1 cellular context compared by ENCODE assay signal in the genomic region with DNA sequence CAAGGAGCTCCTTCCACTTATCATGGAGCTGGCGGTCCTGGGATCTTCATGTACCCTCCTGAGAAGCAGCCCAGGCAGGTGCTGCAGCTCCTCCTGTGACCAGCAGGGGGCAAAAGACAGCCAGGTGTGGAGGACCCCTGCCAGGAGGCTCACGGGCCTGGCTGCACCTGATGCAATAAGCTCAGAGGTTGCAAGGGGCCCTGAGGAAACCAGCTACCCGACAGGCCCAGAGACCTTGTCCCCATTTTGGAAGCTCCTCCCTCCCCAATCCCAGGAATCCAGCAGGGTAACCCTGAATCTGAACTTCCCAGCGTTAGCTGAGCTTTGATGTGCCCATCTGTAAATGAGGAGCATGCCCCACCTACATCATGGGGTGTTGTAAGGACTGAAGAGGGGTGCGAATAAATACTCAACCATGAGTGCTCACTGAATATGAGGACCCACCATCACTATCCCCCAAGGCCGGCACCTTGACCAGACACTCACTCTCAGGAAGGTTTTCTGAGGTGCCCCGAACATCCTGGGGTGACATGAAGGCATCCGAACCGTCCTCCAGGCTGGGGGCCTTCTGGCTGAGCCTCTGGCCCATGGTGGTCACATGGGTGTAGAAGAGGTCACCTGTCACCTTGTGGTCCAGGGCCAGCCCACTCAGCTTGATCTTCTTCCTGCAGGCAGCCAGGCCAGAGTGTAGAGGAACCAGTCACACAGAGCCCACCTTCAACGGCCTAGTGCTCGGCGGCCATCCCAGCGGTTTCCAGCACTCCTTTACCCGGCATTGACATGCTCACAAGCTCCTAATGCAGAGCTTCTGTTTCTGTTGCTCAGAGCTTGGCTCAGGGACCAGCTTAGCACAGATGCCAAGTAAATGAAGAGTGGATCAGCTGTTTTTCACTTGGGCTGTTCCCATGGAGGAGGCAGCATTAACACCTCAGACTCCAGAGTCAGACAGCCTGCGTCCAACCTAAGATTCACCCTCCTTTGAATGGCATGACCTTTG.
A peak's percentile ranks its signal among the peaks of the same experiment; 100 is the strongest.
TF ChIP-seq lines count a peak whose summit lies in the region.

No MANE protein-coding gene starts in this region.

TF ChIP-seq in K562, 482 proteins besides CTCF, POLR2A, EP300 and RAD21 (continues in another document):
- no peak for TF ChIP-seq ZNF696 (CRISPR knock-in tag; conservative IDR thresholded peaks at IDR 0.05)
- TF ChIP-seq, protein P1, sequence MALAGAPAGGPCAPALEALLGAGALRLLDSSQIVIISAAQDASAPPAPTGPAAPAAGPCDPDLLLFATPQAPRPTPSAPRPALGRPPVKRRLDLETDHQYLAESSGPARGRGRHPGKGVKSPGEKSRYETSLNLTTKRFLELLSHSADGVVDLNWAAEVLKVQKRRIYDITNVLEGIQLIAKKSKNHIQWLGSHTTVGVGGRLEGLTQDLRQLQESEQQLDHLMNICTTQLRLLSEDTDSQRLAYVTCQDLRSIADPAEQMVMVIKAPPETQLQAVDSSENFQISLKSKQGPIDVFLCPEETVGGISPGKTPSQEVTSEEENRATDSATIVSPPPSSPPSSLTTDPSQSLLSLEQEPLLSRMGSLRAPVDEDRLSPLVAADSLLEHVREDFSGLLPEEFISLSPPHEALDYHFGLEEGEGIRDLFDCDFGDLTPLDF (CRISPR knock-in tag; IDR thresholded peaks at IDR 0.05) = no peak
- no peak for TF ChIP-seq RFX1 (IDR thresholded peaks at IDR 0.05)
- TF ChIP-seq ZNF764 (CRISPR knock-in tag; IDR thresholded peaks at IDR 0.05; ENCODE audit: low read depth) = no peak
- peak; percentile 92 for TF ChIP-seq ZEB2 (IDR thresholded peaks at IDR 0.05)
- TF ChIP-seq, protein P2, sequence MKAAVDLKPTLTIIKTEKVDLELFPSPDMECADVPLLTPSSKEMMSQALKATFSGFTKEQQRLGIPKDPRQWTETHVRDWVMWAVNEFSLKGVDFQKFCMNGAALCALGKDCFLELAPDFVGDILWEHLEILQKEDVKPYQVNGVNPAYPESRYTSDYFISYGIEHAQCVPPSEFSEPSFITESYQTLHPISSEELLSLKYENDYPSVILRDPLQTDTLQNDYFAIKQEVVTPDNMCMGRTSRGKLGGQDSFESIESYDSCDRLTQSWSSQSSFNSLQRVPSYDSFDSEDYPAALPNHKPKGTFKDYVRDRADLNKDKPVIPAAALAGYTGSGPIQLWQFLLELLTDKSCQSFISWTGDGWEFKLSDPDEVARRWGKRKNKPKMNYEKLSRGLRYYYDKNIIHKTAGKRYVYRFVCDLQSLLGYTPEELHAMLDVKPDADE (conservative IDR thresholded peaks at IDR 0.05; ENCODE audit: control insufficient read depth, low read depth, low read length) = no peak
- 0 out of 2 replicates have a peak, but pooled peaks have one; percentile 36 for TF ChIP-seq TCFL5 (CRISPR knock-in tag; conservative IDR thresholded peaks at IDR 0.05)
- TF ChIP-seq HMG20B (CRISPR knock-in tag; IDR thresholded peaks at IDR 0.05) = no peak
- TF ChIP-seq ZNF707 (CRISPR knock-in tag; conservative IDR thresholded peaks at IDR 0.05) = peak; percentile 29; the same call in 1 of the 2 replicates
- 0 out of 2 replicates have a peak, but pooled peaks have one; percentile 38 for TF ChIP-seq TOE1 (IDR thresholded peaks at IDR 0.05; ENCODE audit: borderline replicate concordance)
- no peak for TF ChIP-seq TOE1 (CRISPR knock-in tag; IDR thresholded peaks at IDR 0.05; ENCODE audit: borderline replicate concordance, low read depth)
- TF ChIP-seq MTA2 (IDR thresholded peaks at IDR 0.05; ENCODE audit: low read depth) = no peak
- TF ChIP-seq ZFP30 (CRISPR knock-in tag; IDR thresholded peaks at IDR 0.05; ENCODE audit: borderline replicate concordance) = no peak
- 0 out of 2 replicates have a peak, but pooled peaks have one; percentile 33 for TF ChIP-seq RUNX1 (IDR thresholded peaks at IDR 0.05; ENCODE audit: low read depth)
- no peak for TF ChIP-seq ZKSCAN8 (CRISPR knock-in tag; IDR thresholded peaks at IDR 0.05)
- TF ChIP-seq, protein P3, sequence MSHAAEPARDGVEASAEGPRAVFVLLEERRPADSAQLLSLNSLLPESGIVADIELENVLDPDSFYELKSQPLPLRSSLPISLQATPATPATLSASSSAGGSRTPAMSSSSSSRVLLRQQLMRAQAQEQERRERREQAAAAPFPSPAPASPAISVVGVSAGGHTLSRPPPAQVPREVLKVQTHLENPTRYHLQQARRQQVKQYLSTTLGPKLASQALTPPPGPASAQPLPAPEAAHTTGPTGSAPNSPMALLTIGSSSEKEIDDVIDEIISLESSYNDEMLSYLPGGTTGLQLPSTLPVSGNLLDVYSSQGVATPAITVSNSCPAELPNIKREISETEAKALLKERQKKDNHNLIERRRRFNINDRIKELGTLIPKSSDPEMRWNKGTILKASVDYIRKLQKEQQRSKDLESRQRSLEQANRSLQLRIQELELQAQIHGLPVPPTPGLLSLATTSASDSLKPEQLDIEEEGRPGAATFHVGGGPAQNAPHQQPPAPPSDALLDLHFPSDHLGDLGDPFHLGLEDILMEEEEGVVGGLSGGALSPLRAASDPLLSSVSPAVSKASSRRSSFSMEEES (CRISPR knock-in tag; IDR thresholded peaks at IDR 0.05) = no peak
- TF ChIP-seq, protein P4, sequence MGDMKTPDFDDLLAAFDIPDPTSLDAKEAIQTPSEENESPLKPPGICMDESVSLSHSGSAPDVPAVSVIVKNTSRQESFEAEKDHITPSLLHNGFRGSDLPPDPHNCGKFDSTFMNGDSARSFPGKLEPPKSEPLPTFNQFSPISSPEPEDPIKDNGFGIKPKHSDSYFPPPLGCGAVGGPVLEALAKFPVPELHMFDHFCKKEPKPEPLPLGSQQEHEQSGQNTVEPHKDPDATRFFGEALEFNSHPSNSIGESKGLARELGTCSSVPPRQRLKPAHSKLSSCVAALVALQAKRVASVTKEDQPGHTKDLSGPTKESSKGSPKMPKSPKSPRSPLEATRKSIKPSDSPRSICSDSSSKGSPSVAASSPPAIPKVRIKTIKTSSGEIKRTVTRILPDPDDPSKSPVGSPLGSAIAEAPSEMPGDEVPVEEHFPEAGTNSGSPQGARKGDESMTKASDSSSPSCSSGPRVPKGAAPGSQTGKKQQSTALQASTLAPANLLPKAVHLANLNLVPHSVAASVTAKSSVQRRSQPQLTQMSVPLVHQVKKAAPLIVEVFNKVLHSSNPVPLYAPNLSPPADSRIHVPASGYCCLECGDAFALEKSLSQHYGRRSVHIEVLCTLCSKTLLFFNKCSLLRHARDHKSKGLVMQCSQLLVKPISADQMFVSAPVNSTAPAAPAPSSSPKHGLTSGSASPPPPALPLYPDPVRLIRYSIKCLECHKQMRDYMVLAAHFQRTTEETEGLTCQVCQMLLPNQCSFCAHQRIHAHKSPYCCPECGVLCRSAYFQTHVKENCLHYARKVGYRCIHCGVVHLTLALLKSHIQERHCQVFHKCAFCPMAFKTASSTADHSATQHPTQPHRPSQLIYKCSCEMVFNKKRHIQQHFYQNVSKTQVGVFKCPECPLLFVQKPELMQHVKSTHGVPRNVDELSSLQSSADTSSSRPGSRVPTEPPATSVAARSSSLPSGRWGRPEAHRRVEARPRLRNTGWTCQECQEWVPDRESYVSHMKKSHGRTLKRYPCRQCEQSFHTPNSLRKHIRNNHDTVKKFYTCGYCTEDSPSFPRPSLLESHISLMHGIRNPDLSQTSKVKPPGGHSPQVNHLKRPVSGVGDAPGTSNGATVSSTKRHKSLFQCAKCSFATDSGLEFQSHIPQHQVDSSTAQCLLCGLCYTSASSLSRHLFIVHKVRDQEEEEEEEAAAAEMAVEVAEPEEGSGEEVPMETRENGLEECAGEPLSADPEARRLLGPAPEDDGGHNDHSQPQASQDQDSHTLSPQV (IDR thresholded peaks at IDR 0.05) = peak; percentile 96
- TF ChIP-seq DMBX1 (CRISPR knock-in tag; IDR thresholded peaks at IDR 0.05; ENCODE audit: borderline replicate concordance) = peak; percentile 96
- no peak for TF ChIP-seq ZC3H11A (IDR thresholded peaks at IDR 0.05; ENCODE audit: low read depth, low read length)
- no peak for TF ChIP-seq GABPB1 (CRISPR knock-in tag; IDR thresholded peaks at IDR 0.05)
- 0 out of 4 replicates have a peak, but pooled peaks of 1 of the 2 experiments have one; percentile 15 for TF ChIP-seq TEAD1 (CRISPR knock-in tag; IDR thresholded peaks at IDR 0.05)
- no peak for TF ChIP-seq PHTF2 (CRISPR knock-in tag; IDR thresholded peaks at IDR 0.05)
- TF ChIP-seq, protein P5, sequence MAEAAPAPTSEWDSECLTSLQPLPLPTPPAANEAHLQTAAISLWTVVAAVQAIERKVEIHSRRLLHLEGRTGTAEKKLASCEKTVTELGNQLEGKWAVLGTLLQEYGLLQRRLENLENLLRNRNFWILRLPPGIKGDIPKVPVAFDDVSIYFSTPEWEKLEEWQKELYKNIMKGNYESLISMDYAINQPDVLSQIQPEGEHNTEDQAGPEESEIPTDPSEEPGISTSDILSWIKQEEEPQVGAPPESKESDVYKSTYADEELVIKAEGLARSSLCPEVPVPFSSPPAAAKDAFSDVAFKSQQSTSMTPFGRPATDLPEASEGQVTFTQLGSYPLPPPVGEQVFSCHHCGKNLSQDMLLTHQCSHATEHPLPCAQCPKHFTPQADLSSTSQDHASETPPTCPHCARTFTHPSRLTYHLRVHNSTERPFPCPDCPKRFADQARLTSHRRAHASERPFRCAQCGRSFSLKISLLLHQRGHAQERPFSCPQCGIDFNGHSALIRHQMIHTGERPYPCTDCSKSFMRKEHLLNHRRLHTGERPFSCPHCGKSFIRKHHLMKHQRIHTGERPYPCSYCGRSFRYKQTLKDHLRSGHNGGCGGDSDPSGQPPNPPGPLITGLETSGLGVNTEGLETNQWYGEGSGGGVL (CRISPR knock-in tag; IDR thresholded peaks at IDR 0.05) = 0 out of 2 replicates have a peak, but pooled peaks have one; percentile 5
- TF ChIP-seq HDAC1 (IDR thresholded peaks at IDR 0.05) = no peak
- TF ChIP-seq, protein P6, sequence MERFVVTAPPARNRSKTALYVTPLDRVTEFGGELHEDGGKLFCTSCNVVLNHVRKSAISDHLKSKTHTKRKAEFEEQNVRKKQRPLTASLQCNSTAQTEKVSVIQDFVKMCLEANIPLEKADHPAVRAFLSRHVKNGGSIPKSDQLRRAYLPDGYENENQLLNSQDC (CRISPR knock-in tag; IDR thresholded peaks at IDR 0.05) = no peak
- no peak for TF ChIP-seq SAFB2 (IDR thresholded peaks at IDR 0.05; ENCODE audit: borderline replicate concordance, low read depth, low read length, severe bottlenecking)
- TF ChIP-seq ZNF143 (CRISPR knock-in tag; IDR thresholded peaks at IDR 0.05) = 0 out of 2 replicates have a peak, but pooled peaks have one; percentile 30
- TF ChIP-seq, protein P7, sequence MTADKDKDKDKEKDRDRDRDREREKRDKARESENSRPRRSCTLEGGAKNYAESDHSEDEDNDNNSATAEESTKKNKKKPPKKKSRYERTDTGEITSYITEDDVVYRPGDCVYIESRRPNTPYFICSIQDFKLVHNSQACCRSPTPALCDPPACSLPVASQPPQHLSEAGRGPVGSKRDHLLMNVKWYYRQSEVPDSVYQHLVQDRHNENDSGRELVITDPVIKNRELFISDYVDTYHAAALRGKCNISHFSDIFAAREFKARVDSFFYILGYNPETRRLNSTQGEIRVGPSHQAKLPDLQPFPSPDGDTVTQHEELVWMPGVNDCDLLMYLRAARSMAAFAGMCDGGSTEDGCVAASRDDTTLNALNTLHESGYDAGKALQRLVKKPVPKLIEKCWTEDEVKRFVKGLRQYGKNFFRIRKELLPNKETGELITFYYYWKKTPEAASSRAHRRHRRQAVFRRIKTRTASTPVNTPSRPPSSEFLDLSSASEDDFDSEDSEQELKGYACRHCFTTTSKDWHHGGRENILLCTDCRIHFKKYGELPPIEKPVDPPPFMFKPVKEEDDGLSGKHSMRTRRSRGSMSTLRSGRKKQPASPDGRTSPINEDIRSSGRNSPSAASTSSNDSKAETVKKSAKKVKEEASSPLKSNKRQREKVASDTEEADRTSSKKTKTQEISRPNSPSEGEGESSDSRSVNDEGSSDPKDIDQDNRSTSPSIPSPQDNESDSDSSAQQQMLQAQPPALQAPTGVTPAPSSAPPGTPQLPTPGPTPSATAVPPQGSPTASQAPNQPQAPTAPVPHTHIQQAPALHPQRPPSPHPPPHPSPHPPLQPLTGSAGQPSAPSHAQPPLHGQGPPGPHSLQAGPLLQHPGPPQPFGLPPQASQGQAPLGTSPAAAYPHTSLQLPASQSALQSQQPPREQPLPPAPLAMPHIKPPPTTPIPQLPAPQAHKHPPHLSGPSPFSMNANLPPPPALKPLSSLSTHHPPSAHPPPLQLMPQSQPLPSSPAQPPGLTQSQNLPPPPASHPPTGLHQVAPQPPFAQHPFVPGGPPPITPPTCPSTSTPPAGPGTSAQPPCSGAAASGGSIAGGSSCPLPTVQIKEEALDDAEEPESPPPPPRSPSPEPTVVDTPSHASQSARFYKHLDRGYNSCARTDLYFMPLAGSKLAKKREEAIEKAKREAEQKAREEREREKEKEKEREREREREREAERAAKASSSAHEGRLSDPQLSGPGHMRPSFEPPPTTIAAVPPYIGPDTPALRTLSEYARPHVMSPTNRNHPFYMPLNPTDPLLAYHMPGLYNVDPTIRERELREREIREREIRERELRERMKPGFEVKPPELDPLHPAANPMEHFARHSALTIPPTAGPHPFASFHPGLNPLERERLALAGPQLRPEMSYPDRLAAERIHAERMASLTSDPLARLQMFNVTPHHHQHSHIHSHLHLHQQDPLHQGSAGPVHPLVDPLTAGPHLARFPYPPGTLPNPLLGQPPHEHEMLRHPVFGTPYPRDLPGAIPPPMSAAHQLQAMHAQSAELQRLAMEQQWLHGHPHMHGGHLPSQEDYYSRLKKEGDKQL (CRISPR knock-in tag; IDR thresholded peaks at IDR 0.05; ENCODE audit: borderline replicate concordance) = no peak
- TF ChIP-seq MYBL2 (IDR thresholded peaks at IDR 0.05; ENCODE audit: low read depth) = no peak
- no peak for TF ChIP-seq MYBL2 (CRISPR knock-in tag; IDR thresholded peaks at IDR 0.05; ENCODE audit: borderline replicate concordance)
- no peak for TF ChIP-seq NCOA4 (IDR thresholded peaks at IDR 0.05; ENCODE audit: partially characterized antibody)
- TF ChIP-seq GTF2E2 (tag; IDR thresholded peaks at IDR 0.05) = no peak
- TF ChIP-seq, protein P8, sequence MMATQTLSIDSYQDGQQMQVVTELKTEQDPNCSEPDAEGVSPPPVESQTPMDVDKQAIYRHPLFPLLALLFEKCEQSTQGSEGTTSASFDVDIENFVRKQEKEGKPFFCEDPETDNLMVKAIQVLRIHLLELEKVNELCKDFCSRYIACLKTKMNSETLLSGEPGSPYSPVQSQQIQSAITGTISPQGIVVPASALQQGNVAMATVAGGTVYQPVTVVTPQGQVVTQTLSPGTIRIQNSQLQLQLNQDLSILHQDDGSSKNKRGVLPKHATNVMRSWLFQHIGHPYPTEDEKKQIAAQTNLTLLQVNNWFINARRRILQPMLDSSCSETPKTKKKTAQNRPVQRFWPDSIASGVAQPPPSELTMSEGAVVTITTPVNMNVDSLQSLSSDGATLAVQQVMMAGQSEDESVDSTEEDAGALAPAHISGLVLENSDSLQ (IDR thresholded peaks at IDR 0.05) = peak; percentile 5; the same call in 1 of the 2 replicates
- TF ChIP-seq WHSC1 (IDR thresholded peaks at IDR 0.05; ENCODE audit: low read length) = no peak
- no peak for TF ChIP-seq ATF1 (CRISPR knock-in tag; IDR thresholded peaks at IDR 0.05)
- peak; percentile 30; the same call in 1 of the 2 replicates for TF ChIP-seq ATF1 (tag; IDR thresholded peaks at IDR 0.05)
- TF ChIP-seq CSDE1 (IDR thresholded peaks at IDR 0.05) = no peak
- TF ChIP-seq, protein P9, sequence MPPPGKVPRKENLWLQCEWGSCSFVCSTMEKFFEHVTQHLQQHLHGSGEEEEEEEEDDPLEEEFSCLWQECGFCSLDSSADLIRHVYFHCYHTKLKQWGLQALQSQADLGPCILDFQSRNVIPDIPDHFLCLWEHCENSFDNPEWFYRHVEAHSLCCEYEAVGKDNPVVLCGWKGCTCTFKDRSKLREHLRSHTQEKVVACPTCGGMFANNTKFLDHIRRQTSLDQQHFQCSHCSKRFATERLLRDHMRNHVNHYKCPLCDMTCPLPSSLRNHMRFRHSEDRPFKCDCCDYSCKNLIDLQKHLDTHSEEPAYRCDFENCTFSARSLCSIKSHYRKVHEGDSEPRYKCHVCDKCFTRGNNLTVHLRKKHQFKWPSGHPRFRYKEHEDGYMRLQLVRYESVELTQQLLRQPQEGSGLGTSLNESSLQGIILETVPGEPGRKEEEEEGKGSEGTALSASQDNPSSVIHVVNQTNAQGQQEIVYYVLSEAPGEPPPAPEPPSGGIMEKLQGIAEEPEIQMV (tag; conservative IDR thresholded peaks at IDR 0.05; ENCODE audit: low read depth) = 0 out of 2 replicates have a peak, but pooled peaks have one; percentile 23
- TF ChIP-seq ZNF551 (CRISPR knock-in tag; IDR thresholded peaks at IDR 0.05) = no peak
